12 cellular contexts compared by ENCODE assay signal in the genomic region with DNA sequence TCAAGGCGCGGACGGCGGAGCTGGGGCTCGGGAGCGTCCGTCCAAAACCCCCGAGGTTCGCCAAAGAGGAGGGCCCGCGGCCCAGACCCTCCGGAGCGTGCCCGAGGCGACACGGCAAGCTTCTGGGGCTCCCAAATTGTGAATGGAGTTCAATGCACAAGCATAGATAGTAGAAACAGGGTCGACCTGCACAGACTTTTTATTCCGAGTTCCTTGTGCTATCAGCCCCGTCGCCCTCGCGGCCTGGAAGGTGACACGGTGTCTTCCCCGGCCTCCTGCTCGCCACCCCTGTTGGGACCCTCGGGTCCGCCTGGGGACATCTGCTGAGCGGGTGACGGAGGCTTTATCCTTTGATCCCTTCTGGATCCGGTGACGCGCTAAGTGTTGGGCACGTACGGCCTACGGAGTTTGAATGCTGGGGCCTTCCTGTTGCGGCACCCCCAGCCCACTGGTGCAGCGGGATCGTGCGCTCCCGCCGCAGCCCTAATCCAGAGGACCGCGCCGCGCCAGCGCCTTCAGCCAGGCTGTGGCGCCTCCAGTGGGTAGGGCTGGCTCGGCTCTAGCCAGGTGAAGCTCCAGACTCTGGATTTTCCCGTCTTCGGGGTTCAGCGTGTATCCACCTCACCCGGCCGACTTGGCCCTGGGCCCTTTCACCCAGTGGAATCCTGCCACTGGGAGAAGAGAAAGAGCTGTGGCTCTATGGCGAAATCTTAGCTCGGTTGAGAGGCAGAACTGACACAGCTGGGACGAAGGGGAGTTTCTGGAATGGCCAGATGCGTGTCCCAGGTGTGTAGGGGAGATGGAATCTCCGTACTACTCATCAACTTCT. TPM values are rescaled to one million over a fixed set of nuclear protein-coding genes. Genes with fewer than 3 reads are reported as not detected.
DNase-seq lines count a peak whose midpoint lies in the region; ATAC-seq, FAIRE-seq and TF ChIP-seq lines count a peak whose summit lies in the region.
"Had no signal": no experiment of that assay in that cellular context is flagged by ENCODE, and none has a peak within 500 bp of the region (broad histone marks: within the 10 kb centered on the region; RNA-seq: fewer than 3 reads in every experiment).

No MANE protein-coding gene starts in this region.

- H2BK120ac ChIP-seq in trophoblast cell (ENCODE audit: insufficient read depth, low read length, poor library complexity) = no peak overlapping the region

- no CpG with 5 or more reads among the region's 58 CpGs for WGBS in iPS DF 6.9 (ENCODE audit: insufficient coverage, insufficient read length)
- no CpG with 5 or more reads among the region's 58 CpGs for WGBS in trophoblast cell (ENCODE audit: extremely low coverage, insufficient coverage, insufficient read length)

- no peak overlapping the region for H2BK5ac ChIP-seq in trophoblast cell (ENCODE audit: low read depth, low read length, poor library complexity)

- peak overlapping the region; percentile 84 for H3K4me2 ChIP-seq in trophoblast cell (ENCODE audit: low read length)

- ATAC-seq in T-helper 17 cell = no peak
- no peak for ATAC-seq in GM21447 (IDR thresholded peaks at IDR 0.05; ENCODE audit: unreplicated experiment)
- ATAC-seq in GM18907 (IDR thresholded peaks at IDR 0.05; ENCODE audit: unreplicated experiment) = no peak
- ATAC-seq: PC-3 had no signal

- no peak overlapping the region for H3K9ac ChIP-seq in trophoblast cell (ENCODE audit: low read length)

- H3K4ac ChIP-seq in trophoblast cell (ENCODE audit: low read depth, low read length) = no peak overlapping the region

- peaks cover 13% of the 10 kb centered on the region for H3K4me1 Mint-ChIP-seq in T-helper 17 cell

- no peak overlapping the region for H4K12ac ChIP-seq in trophoblast cell (ENCODE audit: low read depth, low read length)

- H3K4me3 Mint-ChIP-seq in T-helper 17 cell = peak overlapping the region; percentile 60

- H2AK5ac ChIP-seq in trophoblast cell (ENCODE audit: low read length) = no peak overlapping the region

- no peak overlapping the region for H4K91ac ChIP-seq in trophoblast cell (ENCODE audit: low read depth, low read length)

- H3K4me3 ChIP-seq in iPS DF 6.9 (ENCODE audit: low read length) (peak overlapping the region; percentile 2; the same call in 1 of the 2 replicates), trophoblast cell (ENCODE audit: low read depth, low read length) (no peak overlapping the region)

- H3K27ac Mint-ChIP-seq in T-helper 17 cell = no peak overlapping the region

- no peak overlapping the region for H3K18ac ChIP-seq in trophoblast cell (ENCODE audit: low read length)

- H4K8ac ChIP-seq in trophoblast cell (ENCODE audit: low read depth, low read length) = no peak overlapping the region

- peak; percentile 26 for FAIRE-seq in GM12891 (lab: Jason Lieb, UNC)

- H3K14ac ChIP-seq in trophoblast cell (ENCODE audit: low read length) = no peak overlapping the region

- TF ChIP-seq POLR2A in GM12891 (IDR thresholded peaks at IDR 0.05; ENCODE audit: low read depth, low read length) = no peak

- DNase-seq in GM12891 (ENCODE audit: insufficient read length, low spot score) (no peak), T-helper 17 cell (no peak), iPS DF 6.9 (ENCODE audit: low read depth, low spot score) (no peak), trophoblast cell (peak; percentile 45 to 60), glomerular visceral epithelial cell (ENCODE audit: extremely low spot score) (no peak)
- no peak for DNase-seq in effector CD4-positive, alpha-beta T cell
- DNase-seq: DMS53, NCI-H187 treated with DMSO at 0.1 percent for 48 hours, PC-3 had no signal

- H3K27me3 ChIP-seq in iPS DF 6.9 (ENCODE audit: control insufficient read depth, insufficient read depth, low read length) (peaks cover 48% of the 10 kb centered on the region), trophoblast cell (ENCODE audit: insufficient read depth, low read length) (peaks cover 48% of the 10 kb centered on the region)

- H3K79me2 ChIP-seq in trophoblast cell (ENCODE audit: control insufficient read depth, insufficient read depth, low read length, poor library complexity) = no peaks in the 10 kb centered on the region

- H3K4me1 ChIP-seq in iPS DF 6.9 (ENCODE audit: control insufficient read depth, insufficient read depth, low read length) (no peaks in the 10 kb centered on the region), trophoblast cell (ENCODE audit: control insufficient read depth in 1 of 2, insufficient read depth in 2 of 2, low read length in 2 of 2) (peaks cover 5 to 6% of the 10 kb centered on the region in 2 experiments)

- no peak overlapping the region for H2BK12ac ChIP-seq in trophoblast cell (ENCODE audit: low read length)

- H3K36me3 Mint-ChIP-seq in T-helper 17 cell (ENCODE audit: low read depth) = peaks cover 11% of the 10 kb centered on the region

- H2AFZ ChIP-seq in trophoblast cell (ENCODE audit: insufficient read depth, low read length, poor library complexity) = no peak overlapping the region

- H3K9me3 ChIP-seq in T-helper 17 cell (ENCODE audit: control insufficient read depth, low read length, poor library complexity, severe bottlenecking) (peaks cover 3% of the 10 kb centered on the region), iPS DF 6.9 (ENCODE audit: control insufficient read depth, insufficient read depth, low read length) (no peaks in the 10 kb centered on the region), trophoblast cell (ENCODE audit: insufficient read depth, low read depth, low read length) (peaks cover 4% of the 10 kb centered on the region)
- H3K9me3 ChIP-seq: neutrophil had no signal

- H3K79me1 ChIP-seq in trophoblast cell (ENCODE audit: low read length) = no peaks in the 10 kb centered on the region

- no peak overlapping the region for H3K23ac ChIP-seq in trophoblast cell (ENCODE audit: low read length)

- H3K27ac ChIP-seq in iPS DF 6.9 (ENCODE audit: low read length) = no peak overlapping the region
- no peak overlapping the region for H3K27ac ChIP-seq in trophoblast cell (ENCODE audit: low read depth, low read length)
- H3K27ac ChIP-seq: neutrophil had no signal

- H3K36me3 ChIP-seq in iPS DF 6.9 (ENCODE audit: control insufficient read depth, insufficient read depth, low read length) (no peaks in the 10 kb centered on the region; the same call in 1 of the 2 replicates), trophoblast cell (ENCODE audit: control insufficient read depth in 1 of 2, insufficient read depth in 2 of 2, low read length in 2 of 2) (no peaks in the 10 kb centered on the region)
- H3K36me3 ChIP-seq: neutrophil had no signal

- H3K27me3 Mint-ChIP-seq in T-helper 17 cell = peaks cover 73% of the 10 kb centered on the region

TF ChIP-seq in GM12891, 5 proteins besides CTCF, POLR2A, EP300 and RAD21:
- no peak for TF ChIP-seq TAF1 (IDR thresholded peaks at IDR 0.05; ENCODE audit: low read depth, low read length)
- TF ChIP-seq PAX5 (IDR thresholded peaks at IDR 0.05; ENCODE audit: insufficient read depth, low read length, severe bottlenecking) = no peak
- TF ChIP-seq SPI1 (IDR thresholded peaks at IDR 0.05; ENCODE audit: low read depth, low read length) = no peak
TF ChIP-seq in GM12891: peak in this region for 0.

RNA-seq across cellular contexts. Expression of gene NTN1, which starts 17.0 kb away (rescaled TPM):
- polyA plus RNA-seq in GM12891 (2012; ENCODE audit: low read depth, missing spikeins) = 1.1 TPM
- under 1 TPM; 0.12 to 0.16 TPM for total RNA-seq in T-helper 17 cell
- polyA plus RNA-seq in trophoblast cell (2013) = 0.92 and 1.1 TPM in 2 replicates

RNA-seq across cellular contexts. Expression of gene PIK3R5, which starts 38.8 kb away (rescaled TPM):
- polyA plus RNA-seq in GM12891 (2012; ENCODE audit: low read depth, missing spikeins) = 41.2 TPM
- 100 to 1,000 TPM; 164 to 177 TPM for total RNA-seq in T-helper 17 cell
- 0.04 TPM in 1 of 2 replicates, not detected in the other for polyA plus RNA-seq in trophoblast cell (2013)
- total RNA-seq: PC-3 had no signal

Comparison
In these comparisons a context has a peak if more than half of its experiments do, and no peak if none do; other contexts are left out.
1. DNase-seq: peak in trophoblast cell (2 of 2); none in GM12891 (single experiment), T-helper 17 cell (0 of 3), iPS DF 6.9 (single experiment), effector CD4-positive, alpha-beta T cell (single experiment) and glomerular visceral epithelial cell (single experiment).